8 cellular contexts compared by ENCODE assay signal in genomic region chr13:106535552-106536243, GRCh38. TPM values are rescaled to one million over a fixed set of nuclear protein-coding genes. Genes with fewer than 3 reads are reported as not detected.
DNase-seq lines count a peak whose midpoint lies in the region; ATAC-seq and TF ChIP-seq lines count a peak whose summit lies in the region.

EFNB2 (minus strand) TSS chr13:106535662; CDS start chr13:106534964, 698 bp downstream.

- H2AFZ ChIP-seq in PC-3 (ENCODE audit: low read length), result peak within 1 kb of the TSS; percentile 80

- peak within 1 kb of the TSS; percentile 72 for H3K9ac ChIP-seq in PC-3 (ENCODE audit: low read length)
- no peak within 1 kb of the TSS for H3K9ac ChIP-seq in muscle layer of colon (ENCODE audit: low read length)

- H3K4me1 ChIP-seq in PC-3 (ENCODE audit: insufficient read depth, low read length) (peaks cover 13% of the 10 kb centered on the region), esophagus (ENCODE audit: control insufficient read depth in 2 of 2, insufficient read depth in 2 of 2, low read length in 1 of 2) (peaks cover 2 to 3% of the 10 kb centered on the region in 2 donors), muscle layer of colon (ENCODE audit: insufficient read depth, low read length) (peaks cover 6% of the 10 kb centered on the region)

- H3K36me3 ChIP-seq in PC-3 (ENCODE audit: low read depth, low read length) (peaks cover 2% of the 10 kb centered on the region; the same call in 1 of the 2 replicates), esophagus (ENCODE audit: control insufficient read depth in 2 of 2, insufficient read depth in 2 of 2, low read length in 1 of 2) (no peaks in the 10 kb centered on the region), muscle layer of colon (ENCODE audit: insufficient read depth, low read length) (peaks cover 4% of the 10 kb centered on the region)

- H3K9me2 ChIP-seq in PC-3 (replicated peaks; ENCODE audit: low read length), result no peaks in the 10 kb centered on the region

- H3K36me3 Mint-ChIP-seq in activated T-cell treated with anti-CD3 and anti-CD28 coated beads, Interleukin-2, amount 50 U/mL, for 4 hours (ENCODE audit: insufficient read depth), result peaks cover 2% of the 10 kb centered on the region

- no peaks in the 10 kb centered on the region for H3K27me3 ChIP-seq in PC-3 (ENCODE audit: low read length)
- no peaks in the 10 kb centered on the region for H3K27me3 ChIP-seq in esophagus (ENCODE audit: control insufficient read depth in 1 of 2, insufficient read depth in 2 of 2, low read length in 2 of 2)
- no peaks in the 10 kb centered on the region for H3K27me3 ChIP-seq in muscle layer of colon (ENCODE audit: control insufficient read depth in 1 of 2, insufficient read depth in 2 of 2, low read length in 2 of 2)

- DNase-seq in DMS 273 treated with DMSO at 0.1 percent for 48 hours (lab: John Stamatoyannopoulos, UW), result peak; percentile 61
- DNase-seq in HUDEP-2 (lab: John Stamatoyannopoulos, UW; ENCODE audit: unreplicated experiment in 76 of 76), result peak in 74 of 76 experiments; percentile 5 to 86 (median 73)
- peak; percentile 94 for DNase-seq in PC-3
- peak; percentile 84 for DNase-seq in activated T-cell treated with anti-CD3 and anti-CD28 coated beads, Interleukin-2, amount 50 U/mL, for 4 hours
- DNase-seq in stimulated activated CD8-positive, alpha-beta memory T cell treated with anti-CD3 and anti-CD28 coated beads, Interleukin-4, amount 100 ng/mL, for 48 hours, result peak; percentile 86

- H3K79me2 ChIP-seq in PC-3 (ENCODE audit: low read length), result peaks cover 41% of the 10 kb centered on the region

- H3K4me1 Mint-ChIP-seq in activated T-cell treated with anti-CD3 and anti-CD28 coated beads, Interleukin-2, amount 50 U/mL, for 4 hours (ENCODE audit: low read depth), result peaks cover 19% of the 10 kb centered on the region

- POLR2A ChIA-PET in PC-3 (lab: Charles Lee; ENCODE audit: unreplicated experiment), result interaction anchor here (0.6 kb wide), 3 partner anchors 30 to 1398 kb away, joined by 3 to 4 read pairs (median 4); no protein-coding TSS in a partner anchor

- peaks cover 25% of the 10 kb centered on the region for H3K27me3 Mint-ChIP-seq in activated T-cell treated with anti-CD3 and anti-CD28 coated beads, Interleukin-2, amount 50 U/mL, for 4 hours (ENCODE audit: low read depth)

- no peak for TF ChIP-seq CTCF in PC-3 (conservative IDR thresholded peaks at IDR 0.05; ENCODE audit: low read depth, low read length)

- intact Hi-C loops in PC-3 (cut with micrococcal nuclease), result loop anchor here (1.0 to 10.0 kb wide), 7 partner anchors 85 to 1964 kb away; no protein-coding TSS in a partner anchor

- H3K27ac ChIP-seq in PC-3 (ENCODE audit: low read length), result no peak within 1 kb of the TSS
- peak within 1 kb of the TSS; percentile 81 to 86 for H3K27ac ChIP-seq in esophagus (ENCODE audit: low read depth in 2 of 2, low read length in 1 of 2)
- H3K27ac ChIP-seq in muscle layer of colon (ENCODE audit: low read depth, low read length), result peak within 1 kb of the TSS; percentile 72

- CTCF ChIA-PET in PC-3 (lab: Charles Lee), result interaction anchor here (1.2 kb wide), 1 partner anchor 85 kb away, joined by 7 read pairs; no protein-coding TSS in a partner anchor

- H3K4me3 ChIP-seq in PC-3 (ENCODE audit: low read length) (peak within 1 kb of the TSS; percentile 84), esophagus (ENCODE audit: low read depth in 1 of 2, low read length in 2 of 2) (peak within 1 kb of the TSS; percentile 78 to 85), muscle layer of colon (ENCODE audit: low read depth in 1 of 2, low read length in 2 of 2) (peak within 1 kb of the TSS; percentile 51 to 69)

- no peaks in the 10 kb centered on the region for H3K9me3 Mint-ChIP-seq in activated T-cell treated with anti-CD3 and anti-CD28 coated beads, Interleukin-2, amount 50 U/mL, for 4 hours

- peak within 1 kb of the TSS; percentile 99 for H3K4me2 ChIP-seq in PC-3 (ENCODE audit: low read length)

- H3K4me3 Mint-ChIP-seq in activated T-cell treated with anti-CD3 and anti-CD28 coated beads, Interleukin-2, amount 50 U/mL, for 4 hours, result peak within 1 kb of the TSS; percentile 80

- WGBS in esophagus, 2 donors, result 0 to 1% methylated on average over 76 to 102 of the region's 102 CpGs

- H3K9me3 ChIP-seq in PC-3 (ENCODE audit: low read length), result no peaks in the 10 kb centered on the region
- no peaks in the 10 kb centered on the region for H3K9me3 ChIP-seq in esophagus (ENCODE audit: control insufficient read depth in 2 of 2, insufficient read depth in 1 of 2, low read depth in 1 of 2, low read length in 1 of 2)
- H3K9me3 ChIP-seq in muscle layer of colon (ENCODE audit: low read length), result no peaks in the 10 kb centered on the region

- peaks cover 22% of the 10 kb centered on the region; the same call in 1 of the 2 replicates for H4K20me1 ChIP-seq in PC-3 (ENCODE audit: low read length)

- no peaks in the 10 kb centered on the region for H3F3A ChIP-seq in PC-3 (ENCODE audit: low read length, unreplicated experiment)

- BruUV-seq in PC-3 (replicated peaks; lab: Mats Ljungman, UMichigan), result no TSS peak

- ATAC-seq in GM21390 (IDR thresholded peaks at IDR 0.05; ENCODE audit: unreplicated experiment), result peak; percentile 95
- peak; percentile 70 for ATAC-seq in PC-3
- ATAC-seq in activated T-cell treated with anti-CD3 and anti-CD28 coated beads, Interleukin-2, amount 50 U/mL, for 4 hours, result peak; percentile 96

RNA-seq across cellular contexts. Expression of gene EFNB2, which starts in this region (rescaled TPM):
- 16.4 and 17.5 TPM in 2 replicates for total RNA-seq in PC-3 (2014; rRNA removed)
- total RNA-seq in activated T-cell treated with anti-CD3 and anti-CD28 coated beads, Interleukin-2, amount 50 U/mL, for 4 hours, result under 1 TPM; 0.22 to 0.30 (median 0.29) TPM
- 1 to 10 TPM; 8.0 to 8.4 TPM for polyA plus RNA-seq in esophagus

Comparison
In these comparisons a context has a peak if more than half of its experiments do, and no peak if none do; other contexts are left out.
1. RNA of gene EFNB2 (total RNA-seq): 16.4 to 17.5 TPM in PC-3; 0.22 to 0.30 TPM in activated T-cell treated with anti-CD3 and anti-CD28 coated beads, Interleukin-2, amount 50 U/mL, for 4 hours; every median in the first group is over 10 times any median in the second.
2. Peak in DNase-seq and ATAC-seq in activated T-cell treated with anti-CD3 and anti-CD28 coated beads, Interleukin-2, amount 50 U/mL, for 4 hours; RNA of the gene not detected or under 1 TPM.
3. Peak in every context shown above with its lines, with median percentiles within 50 percentile points of each other: DNase-seq, ATAC-seq and H3K4me3 ChIP-seq.